In genomic region chr11:62839050-62840015, GRCh38 we compare ENCODE assay signal across 8 cellular contexts. TPM values are rescaled to one million over a fixed set of nuclear protein-coding genes. Genes with fewer than 3 reads are reported as not detected.
DNase-seq lines count a peak whose midpoint lies in the region; ATAC-seq and TF ChIP-seq lines count a peak whose summit lies in the region.

TSS of gene WDR74 (minus strand) at chr11:62839590. CDS start at chr11:62839570, 20 bp downstream.

- DNase-seq in GM06990 (ENCODE audit: extremely low read depth, insufficient read length): peak; percentile 92
- peak; percentile 90 for DNase-seq in NCI-H1092 treated with DMSO at 0.1 percent for 48 hours (lab: John Stamatoyannopoulos, UW)
- DNase-seq in SK-N-SH: peak; percentile 86
- DNase-seq in activated naive CD4-positive, alpha-beta T cell treated with anti-CD3 and anti-CD28 coated beads, Interleukin-2, amount 50 U/mL, for 16 hours: peak; percentile 92
- DNase-seq in glomerular visceral epithelial cell (ENCODE audit: extremely low spot score): peak; percentile 84
- DNase-seq in osteocyte (ENCODE audit: extremely low spot score, unreplicated experiment): peak; percentile 94
- peak; percentile 61 for DNase-seq in thoracic aorta (ENCODE audit: low spot score)

- H3K9me3 Mint-ChIP-seq in osteocyte (ENCODE audit: unreplicated experiment): no peaks in the 10 kb centered on the region

- H2AFZ ChIP-seq in SK-N-SH (ENCODE audit: low read depth): peak within 1 kb of the TSS; percentile 65

- peaks cover 26% of the 10 kb centered on the region for H3K4me1 Mint-ChIP-seq in osteocyte (ENCODE audit: unreplicated experiment)

- H3K4me3 Mint-ChIP-seq in osteocyte (ENCODE audit: unreplicated experiment): no peak within 1 kb of the TSS

- H3K36me3 Mint-ChIP-seq in osteocyte (ENCODE audit: unreplicated experiment): peaks cover 5% of the 10 kb centered on the region

- H3K4me2 ChIP-seq in SK-N-SH: peak within 1 kb of the TSS; percentile 84

- H3K9me2 ChIP-seq in SK-N-SH: no peaks in the 10 kb centered on the region

- H3K27me3 ChIP-seq in GM06990 (replicated peaks; ENCODE audit: control insufficient read depth, insufficient read depth, low read length) (no peaks in the 10 kb centered on the region), SK-N-SH (ENCODE audit: insufficient read depth) (no peaks in the 10 kb centered on the region), thoracic aorta (replicated peaks; ENCODE audit: insufficient read depth) (no peaks in the 10 kb centered on the region)

- H3K27ac ChIP-seq in SK-N-SH (ENCODE audit: low read depth in 2 of 2, low read length in 1 of 2) (peak within 1 kb of the TSS; percentile 93 to 94), thoracic aorta (peak within 1 kb of the TSS; percentile 97 to 100)

- peak within 1 kb of the TSS; percentile 84 for H3K4me3 ChIP-seq in GM06990 (replicated peaks; ENCODE audit: low read depth, low read length)
- peak within 1 kb of the TSS; percentile 81 to 97 for H3K4me3 ChIP-seq in SK-N-SH (ENCODE audit: low read depth in 2 of 2, low read length in 1 of 2)
- peak within 1 kb of the TSS; percentile 85 for H3K4me3 ChIP-seq in thoracic aorta

- H3F3A ChIP-seq in SK-N-SH (replicated peaks; ENCODE audit: insufficient read depth): peaks cover 24% of the 10 kb centered on the region

- H3K27me3 Mint-ChIP-seq in osteocyte (ENCODE audit: unreplicated experiment): no peaks in the 10 kb centered on the region

- H3K9me3 ChIP-seq in SK-N-SH: no peaks in the 10 kb centered on the region
- no peaks in the 10 kb centered on the region for H3K9me3 ChIP-seq in thoracic aorta

- no peak for TF ChIP-seq CTCF in GM06990 (IDR thresholded peaks at IDR 0.05; ENCODE audit: insufficient read depth, low read length, poor library complexity, severe bottlenecking)
- no peak for TF ChIP-seq CTCF in SK-N-SH (IDR thresholded peaks at IDR 0.05)
- TF ChIP-seq CTCF in osteocyte (IDR thresholded peaks at IDR 0.05): no peak
- no peak for TF ChIP-seq CTCF in thoracic aorta (IDR thresholded peaks at IDR 0.05)

- peaks cover 13 to 15% of the 10 kb centered on the region in 2 experiments; a peak in 2 of 4 replicates for H3K4me1 ChIP-seq in SK-N-SH (ENCODE audit: control insufficient read depth in 1 of 2, insufficient read depth in 2 of 2, low read depth in 1 of 2, low read length in 1 of 2)
- peaks cover 7 to 24% of the 10 kb centered on the region in 2 donors for H3K4me1 ChIP-seq in thoracic aorta (ENCODE audit: control insufficient read depth in 1 of 2, low read depth in 2 of 2)

- peak within 1 kb of the TSS; percentile 82 for H3K9ac ChIP-seq in SK-N-SH

- under 1% methylated on average over 44 of the region's 66 CpGs for WGBS in SK-N-SH (ENCODE audit: low lambda C conversion rate)

- no peak for TF ChIP-seq RAD21 in SK-N-SH (IDR thresholded peaks at IDR 0.05; ENCODE audit: low read length)

- POLR2A ChIA-PET in SK-N-SH (lab: Yijun Ruan, JAX): interaction anchor here (0.6 to 3.3 kb wide), 9 partner anchors 12 to 248 kb away, joined by 3 to 146 read pairs (median 13); partner anchors contain the start of genes C11orf98, CSKMT, SLC3A2 and TAF6L

- peaks cover 44% of the 10 kb centered on the region for H3K79me2 ChIP-seq in SK-N-SH (ENCODE audit: insufficient read depth)

- H3K36me3 ChIP-seq in GM06990 (ENCODE audit: control insufficient read depth, insufficient read depth, low read length) (peaks cover 14% of the 10 kb centered on the region), SK-N-SH (replicated peaks in 1 of 2; ENCODE audit: control insufficient read depth in 1 of 2, insufficient read depth in 2 of 2, low read length in 1 of 2) (peaks cover 22 to 23% of the 10 kb centered on the region in 2 experiments), thoracic aorta (peaks cover 15% of the 10 kb centered on the region)

- CTCF ChIA-PET in SK-N-SH (lab: Yijun Ruan, JAX): interaction anchor here (0.6 to 3.0 kb wide), 5 partner anchors 14 to 71 kb away, joined by 3 to 18 read pairs (median 3); partner anchors contain the start of gene TMEM179B

- H4K20me1 ChIP-seq in SK-N-SH (ENCODE audit: insufficient read depth): no peaks in the 10 kb centered on the region

- TF ChIP-seq EP300 in SK-N-SH (IDR thresholded peaks at IDR 0.05; ENCODE audit: borderline replicate concordance in 1 of 2, low read depth in 1 of 2, low read length in 1 of 2): peak in 1 of 2 experiments; percentile 33; a peak in 1 of 4 replicates

- no peak within 1 kb of the TSS for H3K27ac Mint-ChIP-seq in osteocyte (ENCODE audit: unreplicated experiment)

- ATAC-seq in HG02571 (IDR thresholded peaks at IDR 0.05; ENCODE audit: unreplicated experiment) (peak; percentile 40), thoracic aorta (ENCODE audit: insufficient number of reproducible peaks, low FRiP score, low read depth) (peak; percentile 62)

TF ChIP-seq in SK-N-SH, 30 proteins besides CTCF, POLR2A, EP300 and RAD21 (continues in another document):
- TF ChIP-seq NRF1 (IDR thresholded peaks at IDR 0.05; ENCODE audit: low read depth, low read length) (no peak), RCOR1 (IDR thresholded peaks at IDR 0.05; ENCODE audit: low read length) (peak; percentile 55), GATA2 (CRISPR knock-in tag; IDR thresholded peaks at IDR 0.05) (no peak), FOSL2 (IDR thresholded peaks at IDR 0.05; ENCODE audit: borderline replicate concordance, low read depth) (no peak), YY1 (IDR thresholded peaks at IDR 0.05; ENCODE audit: low read depth) (peak; percentile 96), MXI1 (IDR thresholded peaks at IDR 0.05; ENCODE audit: low read depth, low read length) (peak; percentile 100), MAX (IDR thresholded peaks at IDR 0.05; ENCODE audit: low read depth) (peak; percentile 100), CHD2 (IDR thresholded peaks at IDR 0.05; ENCODE audit: low read length, partially characterized antibody) (peak; percentile 69), TEAD4 (IDR thresholded peaks at IDR 0.05; ENCODE audit: borderline replicate concordance, insufficient read depth) (no peak), GABPA (IDR thresholded peaks at IDR 0.05; ENCODE audit: low read depth) (peak; percentile 87), NFIC (IDR thresholded peaks at IDR 0.05; ENCODE audit: borderline replicate concordance) (no peak), TAF1 (IDR thresholded peaks at IDR 0.05; ENCODE audit: borderline replicate concordance, low read depth, low read length) (peak; percentile 97), MEF2A (IDR thresholded peaks at IDR 0.05; ENCODE audit: borderline replicate concordance, low read depth) (no peak), ELF1 (IDR thresholded peaks at IDR 0.05) (peak; percentile 96), SIN3A (IDR thresholded peaks at IDR 0.05; ENCODE audit: borderline replicate concordance, low read depth, low read length) (peak; percentile 99), TCF12 (IDR thresholded peaks at IDR 0.05) (peak; percentile 84), RFX5 (IDR thresholded peaks at IDR 0.05; ENCODE audit: low read length) (no peak), POLR2AphosphoS5 (IDR thresholded peaks at IDR 0.05; ENCODE audit: low read depth, low read length) (peak; percentile 90)
- TF ChIP-seq, protein P1, sequence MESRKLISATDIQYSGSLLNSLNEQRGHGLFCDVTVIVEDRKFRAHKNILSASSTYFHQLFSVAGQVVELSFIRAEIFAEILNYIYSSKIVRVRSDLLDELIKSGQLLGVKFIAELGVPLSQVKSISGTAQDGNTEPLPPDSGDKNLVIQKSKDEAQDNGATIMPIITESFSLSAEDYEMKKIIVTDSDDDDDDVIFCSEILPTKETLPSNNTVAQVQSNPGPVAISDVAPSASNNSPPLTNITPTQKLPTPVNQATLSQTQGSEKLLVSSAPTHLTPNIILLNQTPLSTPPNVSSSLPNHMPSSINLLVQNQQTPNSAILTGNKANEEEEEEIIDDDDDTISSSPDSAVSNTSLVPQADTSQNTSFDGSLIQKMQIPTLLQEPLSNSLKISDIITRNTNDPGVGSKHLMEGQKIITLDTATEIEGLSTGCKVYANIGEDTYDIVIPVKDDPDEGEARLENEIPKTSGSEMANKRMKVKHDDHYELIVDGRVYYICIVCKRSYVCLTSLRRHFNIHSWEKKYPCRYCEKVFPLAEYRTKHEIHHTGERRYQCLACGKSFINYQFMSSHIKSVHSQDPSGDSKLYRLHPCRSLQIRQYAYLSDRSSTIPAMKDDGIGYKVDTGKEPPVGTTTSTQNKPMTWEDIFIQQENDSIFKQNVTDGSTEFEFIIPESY (IDR thresholded peaks at IDR 0.05; ENCODE audit: borderline replicate concordance, low read depth): peak; percentile 68; the same call in 1 of the 2 replicates
- TF ChIP-seq, protein P2, sequence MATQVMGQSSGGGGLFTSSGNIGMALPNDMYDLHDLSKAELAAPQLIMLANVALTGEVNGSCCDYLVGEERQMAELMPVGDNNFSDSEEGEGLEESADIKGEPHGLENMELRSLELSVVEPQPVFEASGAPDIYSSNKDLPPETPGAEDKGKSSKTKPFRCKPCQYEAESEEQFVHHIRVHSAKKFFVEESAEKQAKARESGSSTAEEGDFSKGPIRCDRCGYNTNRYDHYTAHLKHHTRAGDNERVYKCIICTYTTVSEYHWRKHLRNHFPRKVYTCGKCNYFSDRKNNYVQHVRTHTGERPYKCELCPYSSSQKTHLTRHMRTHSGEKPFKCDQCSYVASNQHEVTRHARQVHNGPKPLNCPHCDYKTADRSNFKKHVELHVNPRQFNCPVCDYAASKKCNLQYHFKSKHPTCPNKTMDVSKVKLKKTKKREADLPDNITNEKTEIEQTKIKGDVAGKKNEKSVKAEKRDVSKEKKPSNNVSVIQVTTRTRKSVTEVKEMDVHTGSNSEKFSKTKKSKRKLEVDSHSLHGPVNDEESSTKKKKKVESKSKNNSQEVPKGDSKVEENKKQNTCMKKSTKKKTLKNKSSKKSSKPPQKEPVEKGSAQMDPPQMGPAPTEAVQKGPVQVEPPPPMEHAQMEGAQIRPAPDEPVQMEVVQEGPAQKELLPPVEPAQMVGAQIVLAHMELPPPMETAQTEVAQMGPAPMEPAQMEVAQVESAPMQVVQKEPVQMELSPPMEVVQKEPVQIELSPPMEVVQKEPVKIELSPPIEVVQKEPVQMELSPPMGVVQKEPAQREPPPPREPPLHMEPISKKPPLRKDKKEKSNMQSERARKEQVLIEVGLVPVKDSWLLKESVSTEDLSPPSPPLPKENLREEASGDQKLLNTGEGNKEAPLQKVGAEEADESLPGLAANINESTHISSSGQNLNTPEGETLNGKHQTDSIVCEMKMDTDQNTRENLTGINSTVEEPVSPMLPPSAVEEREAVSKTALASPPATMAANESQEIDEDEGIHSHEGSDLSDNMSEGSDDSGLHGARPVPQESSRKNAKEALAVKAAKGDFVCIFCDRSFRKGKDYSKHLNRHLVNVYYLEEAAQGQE (IDR thresholded peaks at IDR 0.05; ENCODE audit: low read depth, low read length): peak; percentile 71

RNA-seq across cellular contexts. Expression of gene WDR74, which starts in this region (rescaled TPM):
- polyA plus RNA-seq in SK-N-SH (2012; rRNA removed): 132 TPM in 2 replicates
- 57.7 and 95.4 TPM in 2 replicates for polyA plus RNA-seq in SK-N-SH (2012; cell fraction: cytosol; rRNA removed)
- polyA plus RNA-seq in SK-N-SH (2012; cell fraction: nucleus; rRNA removed): 195 and 221 TPM in 2 replicates
- total RNA-seq in osteocyte: 40.5 and 42.1 TPM in 2 replicates
- total RNA-seq in thoracic aorta: 10 to 100 TPM; 19.8 to 55.2 TPM

Comparison
In these comparisons a context has a peak if more than half of its experiments do, and no peak if none do; other contexts are left out.
1. Peak in every context shown above with its lines: DNase-seq, ATAC-seq, H3K4me3 ChIP-seq and H3K27ac ChIP-seq.